ENCODE assay signal across 1 cellular context in the genomic region with DNA sequence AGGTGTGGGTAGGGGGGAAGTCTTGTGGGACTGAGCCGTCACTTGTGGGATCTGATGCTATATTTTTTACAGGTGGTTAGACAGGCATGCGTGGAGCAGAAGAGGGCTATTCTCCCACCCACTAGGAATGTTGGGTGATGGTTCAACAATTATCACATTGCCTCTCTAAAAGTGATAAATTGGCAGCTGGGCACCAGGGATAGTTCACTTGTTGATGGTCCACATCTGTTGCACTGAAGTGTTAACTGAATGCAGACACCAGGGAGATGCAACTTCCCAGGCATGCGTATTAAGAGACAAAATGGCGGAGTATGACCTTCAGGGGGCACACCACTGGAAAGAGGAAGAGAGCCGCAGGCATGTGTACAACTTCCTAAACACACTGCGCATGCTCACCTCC.
TF ChIP-seq lines count a peak whose summit lies in the region.

No MANE protein-coding gene starts in this region.

TF ChIP-seq in HEK293, 187 proteins besides CTCF, POLR2A, EP300 and RAD21 (continued from another document):
- TF ChIP-seq PRDM6 (tag by site-specific recombination; IDR thresholded peaks at IDR 0.05): no peak
- TF ChIP-seq SCRT2 (tag by site-specific recombination; IDR thresholded peaks at IDR 0.05): peak; percentile 69
- no peak for TF ChIP-seq ZNF341 (tag by site-specific recombination; IDR thresholded peaks at IDR 0.05; ENCODE audit: low read depth)
